ENCODE assay signal across 8 cellular contexts in genomic region chr6:97440590-97441176, GRCh38.
DNase-seq lines count a peak whose midpoint lies in the region; ATAC-seq and TF ChIP-seq lines count a peak whose summit lies in the region.

No MANE protein-coding gene starts in this region.

- H3K36me3 Mint-ChIP-seq in Caco-2 (ENCODE audit: insufficient read depth, unreplicated experiment): no peaks in the 10 kb centered on the region
- no peaks in the 10 kb centered on the region for H3K36me3 Mint-ChIP-seq in neural progenitor cell
- H3K36me3 Mint-ChIP-seq in activated naive CD8-positive, alpha-beta T cell treated with anti-CD3 and anti-CD28 coated beads, Interleukin-2, amount 50 U/mL, for 24 hours (ENCODE audit: low read depth): no peaks in the 10 kb centered on the region

- no peak overlapping the region for H3K27ac ChIP-seq in neural progenitor cell

- no peaks in the 10 kb centered on the region for H3F3A ChIP-seq in neural progenitor cell (ENCODE audit: low read depth)

- POLR2A ChIA-PET in Caco-2 (lab: Charles Lee): no interaction called here

- no peaks in the 10 kb centered on the region for H3K79me2 ChIP-seq in neural progenitor cell (ENCODE audit: low read depth)

- H3K4me1 Mint-ChIP-seq in Caco-2 (ENCODE audit: low read depth, unreplicated experiment) (peaks cover 5% of the 10 kb centered on the region), neural progenitor cell (peaks cover 11% of the 10 kb centered on the region)
- H3K4me1 Mint-ChIP-seq in activated naive CD8-positive, alpha-beta T cell treated with anti-CD3 and anti-CD28 coated beads, Interleukin-2, amount 50 U/mL, for 24 hours: no peaks in the 10 kb centered on the region

- TF ChIP-seq CTCF in Caco-2 (IDR thresholded peaks at IDR 0.05; ENCODE audit: insufficient read depth in 1 of 2, low read depth in 1 of 2, low read length in 1 of 2, severe bottlenecking in 1 of 2, unreplicated experiment in 1 of 2) (peak in 1 of 2 experiments; percentile 69), choroid plexus epithelial cell (conservative IDR thresholded peaks at IDR 0.05; ENCODE audit: low read depth, low read length) (peak; percentile 75), neural progenitor cell (IDR thresholded peaks at IDR 0.05) (peak; percentile 75)

- ATAC-seq in GM19455 (IDR thresholded peaks at IDR 0.05; ENCODE audit: unreplicated experiment): no peak
- no peak for ATAC-seq in GM19397 (IDR thresholded peaks at IDR 0.05; ENCODE audit: unreplicated experiment)
- no peak for ATAC-seq in activated naive CD8-positive, alpha-beta T cell treated with anti-CD3 and anti-CD28 coated beads, Interleukin-2, amount 50 U/mL, for 24 hours

- H3K27ac Mint-ChIP-seq in Caco-2 (ENCODE audit: unreplicated experiment): no peak overlapping the region
- H3K27ac Mint-ChIP-seq in neural progenitor cell: no peak overlapping the region
- no peak overlapping the region for H3K27ac Mint-ChIP-seq in activated naive CD8-positive, alpha-beta T cell treated with anti-CD3 and anti-CD28 coated beads, Interleukin-2, amount 50 U/mL, for 24 hours

- H3K9me3 ChIP-seq in Caco-2 (no peaks in the 10 kb centered on the region), neural progenitor cell (ENCODE audit: low read depth) (no peaks in the 10 kb centered on the region)

- H4K20me1 ChIP-seq in neural progenitor cell (ENCODE audit: low read depth): no peaks in the 10 kb centered on the region

- no peak overlapping the region for H3K4me3 Mint-ChIP-seq in Caco-2 (ENCODE audit: unreplicated experiment)
- peak overlapping the region; percentile 25 for H3K4me3 Mint-ChIP-seq in neural progenitor cell
- H3K4me3 Mint-ChIP-seq in activated naive CD8-positive, alpha-beta T cell treated with anti-CD3 and anti-CD28 coated beads, Interleukin-2, amount 50 U/mL, for 24 hours: no peak overlapping the region

- intact Hi-C loops in Caco-2 (cut with micrococcal nuclease; ENCODE audit: unreplicated experiment): loop anchor here (5.0 kb wide), 1 partner anchor 37 kb away; no protein-coding TSS in a partner anchor

- BruUV-seq in Caco-2 (replicated peaks; lab: Mats Ljungman, UMichigan): no TSS peak

- CTCF ChIA-PET in Caco-2 (lab: Charles Lee): interaction anchor here (1.1 to 1.4 kb wide), 2 partner anchors 15 to 485 kb away, joined by 3 read pairs; no protein-coding TSS in a partner anchor

- H3K36me3 ChIP-seq in Caco-2 (ENCODE audit: control insufficient read depth, insufficient read depth, low read length) (no peaks in the 10 kb centered on the region), neural progenitor cell (no peaks in the 10 kb centered on the region)

- H3K27me3 ChIP-seq in Caco-2 (replicated peaks; ENCODE audit: control insufficient read depth, insufficient read depth, low read length) (no peaks in the 10 kb centered on the region), neural progenitor cell (no peaks in the 10 kb centered on the region)

- no peak overlapping the region for H3K9ac ChIP-seq in neural progenitor cell

- no peak overlapping the region for H3K4me2 ChIP-seq in neural progenitor cell

- peak; percentile 53 to 54 for DNase-seq in Caco-2
- DNase-seq in HCEC 1CT: peak; percentile 12
- DNase-seq in NCI-H446 treated with DMSO at 0.1 percent for 48 hours (lab: John Stamatoyannopoulos, UW): peak; percentile 77
- DNase-seq in choroid plexus epithelial cell (ENCODE audit: low read depth): peak; percentile 63
- peak; percentile 75 for DNase-seq in neural progenitor cell (ENCODE audit: low spot score)
- no peak for DNase-seq in activated naive CD8-positive, alpha-beta T cell treated with anti-CD3 and anti-CD28 coated beads, Interleukin-2, amount 50 U/mL, for 24 hours

- H3K27me3 Mint-ChIP-seq in Caco-2 (ENCODE audit: insufficient read depth, unreplicated experiment): peaks cover 3% of the 10 kb centered on the region
- H3K27me3 Mint-ChIP-seq in neural progenitor cell (ENCODE audit: insufficient read depth, low read depth): peaks cover 2% of the 10 kb centered on the region
- peaks cover 4% of the 10 kb centered on the region for H3K27me3 Mint-ChIP-seq in activated naive CD8-positive, alpha-beta T cell treated with anti-CD3 and anti-CD28 coated beads, Interleukin-2, amount 50 U/mL, for 24 hours

- H3K9me3 Mint-ChIP-seq in Caco-2 (ENCODE audit: unreplicated experiment): no peaks in the 10 kb centered on the region
- H3K9me3 Mint-ChIP-seq in neural progenitor cell: no peaks in the 10 kb centered on the region
- H3K9me3 Mint-ChIP-seq in activated naive CD8-positive, alpha-beta T cell treated with anti-CD3 and anti-CD28 coated beads, Interleukin-2, amount 50 U/mL, for 24 hours: no peaks in the 10 kb centered on the region

- H2AFZ ChIP-seq in neural progenitor cell (replicated peaks): no peak overlapping the region

- no peaks in the 10 kb centered on the region for H3K4me1 ChIP-seq in Caco-2
- H3K4me1 ChIP-seq in neural progenitor cell: peaks cover 5% of the 10 kb centered on the region

- H3K4me3 ChIP-seq in Caco-2 (ENCODE audit: low read depth, low read length) (no peak overlapping the region), choroid plexus epithelial cell (ENCODE audit: low read depth, low read length) (no peak overlapping the region), neural progenitor cell (no peak overlapping the region)
